In the genomic region with DNA sequence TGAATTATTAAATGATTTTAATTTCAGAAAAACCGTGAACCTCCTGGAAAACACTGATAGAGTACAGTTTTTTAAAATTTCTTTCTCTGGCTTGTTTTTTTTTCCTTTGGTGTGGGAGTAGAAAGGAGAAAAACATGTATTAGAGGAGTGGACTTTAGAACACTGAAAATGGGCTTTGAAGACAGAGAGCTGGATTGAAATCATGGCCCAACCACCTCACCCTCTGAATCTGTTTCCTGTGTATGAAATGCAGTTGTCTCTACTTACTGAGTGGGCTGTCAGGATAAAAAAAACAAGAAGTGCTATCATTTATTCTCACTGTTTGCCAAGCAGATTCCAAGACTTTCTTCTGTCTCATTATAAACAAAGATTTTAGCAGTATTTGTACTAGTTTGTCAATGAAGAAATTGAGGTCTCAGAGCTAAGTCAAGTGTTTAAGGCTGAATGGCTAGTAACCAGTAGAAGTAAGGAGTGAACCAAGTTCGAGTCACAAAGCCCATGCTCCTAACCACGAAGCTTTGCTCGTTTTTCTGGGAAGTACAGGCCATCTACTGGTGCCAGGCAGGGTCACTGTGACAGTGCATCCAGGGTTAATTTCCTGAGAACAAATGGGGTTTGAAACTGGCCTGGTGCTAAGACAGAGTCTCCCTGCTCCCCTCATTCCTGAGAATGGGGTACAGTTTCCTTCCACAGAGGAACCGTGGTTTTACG, we compare ENCODE assay signal across 14 cellular contexts.
DNase-seq lines count a peak whose midpoint lies in the region; ATAC-seq and TF ChIP-seq lines count a peak whose summit lies in the region.
"Had no signal": no experiment of that assay in that cellular context is flagged by ENCODE, and none has a peak within 500 bp of the region (broad histone marks: within the 10 kb centered on the region; RNA-seq: fewer than 3 reads in every experiment).

No MANE protein-coding gene starts in this region.

- H3K9ac ChIP-seq in DND-41 (ENCODE audit: low read depth, low read length) = no peak overlapping the region

- intact Hi-C loops in activated B cell treated with CpG ODN at 0.5 μM for 24 hours (cut with micrococcal nuclease) = no loop called here
- intact Hi-C loops in spleen (cut with DNase I; ENCODE audit: low total_unique reads) = no loop called here

- H3K4me1 ChIP-seq in DND-41 (ENCODE audit: insufficient read depth, low read length) (no peaks in the 10 kb centered on the region), spleen (peaks cover 17 to 85% (median 56%) of the 10 kb centered on the region in 6 donors)

- H3K4me3 ChIP-seq in DND-41 (ENCODE audit: low read depth in 1 of 2, low read length in 2 of 2) (no peak overlapping the region), spleen (no peak overlapping the region)
- H3K4me3 ChIP-seq: SJSA1 had no signal

- TF ChIP-seq POLR2A in spleen (IDR thresholded peaks at IDR 0.05) = no peak

- H3K4me3 Mint-ChIP-seq in IgD-negative memory B cell (peak overlapping the region in 2 of 4 donors; percentile 24 to 33), activated B cell treated with CpG ODN at 0.5 μM for 24 hours (peak overlapping the region; percentile 12)
- H3K4me3 Mint-ChIP-seq: activated CD4-positive, alpha-beta T cell treated with anti-CD3 and anti-CD28 coated beads, Interleukin-2, amount 10 ng/mL, durations not matched to agents 7 days and 5 days had no signal

- no peak overlapping the region for H3K4me2 ChIP-seq in DND-41 (ENCODE audit: insufficient read depth, low read length)

- H3K36me3 ChIP-seq in DND-41 (ENCODE audit: insufficient read depth, low read length) (peaks cover 5% of the 10 kb centered on the region; the same call in 1 of the 2 replicates), spleen (peaks cover 0 to 10% (median 0%) of the 10 kb centered on the region in 6 donors)
- H3K36me3 ChIP-seq: SJSA1 had no signal

- no peaks in the 10 kb centered on the region for H3K27me3 ChIP-seq in DND-41 (ENCODE audit: insufficient read depth, low read length, poor library complexity)
- no peaks in the 10 kb centered on the region for H3K27me3 ChIP-seq in spleen (replicated peaks in 1 of 7)
- H3K27me3 ChIP-seq: SJSA1 had no signal

- H3K4me1 Mint-ChIP-seq in IgD-negative memory B cell = peaks cover 47 to 66% (median 56%) of the 10 kb centered on the region in 3 donors
- peaks cover 77% of the 10 kb centered on the region for H3K4me1 Mint-ChIP-seq in activated B cell treated with CpG ODN at 0.5 μM for 24 hours

- POLR2A ChIA-PET in activated B cell treated with CpG ODN at 0.5 μM for 24 hours (lab: Charles Lee) (no interaction called here), HEK293T (lab: Yijun Ruan, JAX) (no interaction called here)

- H3K27ac Mint-ChIP-seq in IgD-negative memory B cell (peak overlapping the region in 2 of 3 donors; percentile 41 to 72), activated B cell treated with CpG ODN at 0.5 μM for 24 hours (peak overlapping the region; percentile 9)
- H3K27ac Mint-ChIP-seq: activated CD4-positive, alpha-beta T cell treated with anti-CD3 and anti-CD28 coated beads, Interleukin-2, amount 10 ng/mL, durations not matched to agents 7 days and 5 days had no signal

- no peak overlapping the region for H2AFZ ChIP-seq in DND-41 (ENCODE audit: low read depth, low read length)

- H3K9me3 Mint-ChIP-seq in IgD-negative memory B cell (no peaks in the 10 kb centered on the region), activated B cell treated with CpG ODN at 0.5 μM for 24 hours (no peaks in the 10 kb centered on the region)
- H3K9me3 Mint-ChIP-seq: activated CD4-positive, alpha-beta T cell treated with anti-CD3 and anti-CD28 coated beads, Interleukin-2, amount 10 ng/mL, durations not matched to agents 7 days and 5 days had no signal

- peaks cover 40% of the 10 kb centered on the region; the same call in 1 of the 2 replicates for H4K20me1 ChIP-seq in DND-41 (ENCODE audit: insufficient read depth, low read length)

- ATAC-seq in DND-41 (ENCODE audit: insufficient read depth, low read depth) (peak; percentile 63; the same call in 2 of the 3 replicates), activated B cell treated with CpG ODN at 0.5 μM for 24 hours (ENCODE audit: low read depth) (no peak), GM19023 (IDR thresholded peaks at IDR 0.05; ENCODE audit: unreplicated experiment) (no peak)

- H3K36me3 Mint-ChIP-seq in IgD-negative memory B cell = peaks cover 3% of the 10 kb centered on the region
- H3K36me3 Mint-ChIP-seq in activated B cell treated with CpG ODN at 0.5 μM for 24 hours (ENCODE audit: low read depth) = peaks cover 23% of the 10 kb centered on the region

- H3K27ac ChIP-seq in DND-41 (ENCODE audit: low read length) (no peak overlapping the region), spleen (peak overlapping the region in 2 of 8 donors; percentile 2 to 5)
- H3K27ac ChIP-seq: C4-2B, SJSA1 had no signal

- H3K9me3 ChIP-seq in DND-41 (ENCODE audit: insufficient read depth, low read length, severe bottlenecking) (no peaks in the 10 kb centered on the region), spleen (no peaks in the 10 kb centered on the region)
- H3K9me3 ChIP-seq: SJSA1 had no signal

- CTCF ChIA-PET in activated B cell treated with CpG ODN at 0.5 μM for 24 hours (lab: Charles Lee) (no interaction called here), HEK293T (lab: Yijun Ruan, JAX) (no interaction called here)

- TF ChIP-seq CTCF in DND-41 (IDR thresholded peaks at IDR 0.05; ENCODE audit: borderline replicate concordance, extremely low read depth, low read length, poor library complexity, severe bottlenecking) = no peak
- TF ChIP-seq CTCF in activated B cell treated with CpG ODN at 0.5 μM for 24 hours (IDR thresholded peaks at IDR 0.05) = no peak
- TF ChIP-seq CTCF in spleen (IDR thresholded peaks at IDR 0.05 in 8 of 11, conservative IDR thresholded peaks at IDR 0.05 in 3 of 11) = no peak

- DNase-seq in DND-41 (no peak), activated B cell treated with CpG ODN at 0.5 μM for 24 hours (no peak), lung microvascular endothelial cell (ENCODE audit: low read depth in 2 of 2) (peak; percentile 42 to 49), spleen (no peak), DMS79 (lab: John Stamatoyannopoulos, UW) (no peak), HEK293T (ENCODE audit: extremely low spot score) (no peak)
- DNase-seq: activated CD4-positive, alpha-beta T cell treated with anti-CD3 and anti-CD28 coated beads, Interleukin-2, amount 10 ng/mL, durations not matched to agents 7 days and 5 days; activated naive CD4-positive, alpha-beta T cell; cerebellar nuclear complex; NCI-H1436 treated with DMSO at 0.1 percent for 48 hours had no signal

- H3K27me3 Mint-ChIP-seq in IgD-negative memory B cell = no peaks in the 10 kb centered on the region
- no peaks in the 10 kb centered on the region for H3K27me3 Mint-ChIP-seq in activated B cell treated with CpG ODN at 0.5 μM for 24 hours
- H3K27me3 Mint-ChIP-seq: activated CD4-positive, alpha-beta T cell treated with anti-CD3 and anti-CD28 coated beads, Interleukin-2, amount 10 ng/mL, durations not matched to agents 7 days and 5 days had no signal

- H3K79me2 ChIP-seq in DND-41 (ENCODE audit: insufficient read depth, low read length) = peaks cover 69% of the 10 kb centered on the region

- WGBS in spleen, 5 donors = 36 to 64% (median 45%) methylated on average over 6 of the region's 6 CpGs

TF ChIP-seq in HEK293T, 16 proteins besides CTCF, POLR2A, EP300 and RAD21:
- no peak for TF ChIP-seq ARNT (IDR thresholded peaks at IDR 0.05)
- TF ChIP-seq ZNF384 (IDR thresholded peaks at IDR 0.05) = no peak
- no peak for TF ChIP-seq ELF4 (IDR thresholded peaks at IDR 0.05)
- TF ChIP-seq FOXK2 (IDR thresholded peaks at IDR 0.05) = no peak
- no peak for TF ChIP-seq HDGF (IDR thresholded peaks at IDR 0.05; ENCODE audit: borderline replicate concordance)
- no peak for TF ChIP-seq BHLHE40 (IDR thresholded peaks at IDR 0.05; ENCODE audit: borderline replicate concordance)
- TF ChIP-seq SUZ12 (IDR thresholded peaks at IDR 0.05) = no peak
- TF ChIP-seq LEF1 (IDR thresholded peaks at IDR 0.05; ENCODE audit: borderline replicate concordance) = no peak
- TF ChIP-seq L3MBTL2 (conservative IDR thresholded peaks at IDR 0.05) = no peak
- TF ChIP-seq TARDBP (IDR thresholded peaks at IDR 0.05) = no peak
- no peak for TF ChIP-seq FOXM1 (IDR thresholded peaks at IDR 0.05; ENCODE audit: borderline replicate concordance)
- TF ChIP-seq FOXA1 (IDR thresholded peaks at IDR 0.05) = no peak
- TF ChIP-seq CTBP1 (IDR thresholded peaks at IDR 0.05; ENCODE audit: borderline replicate concordance) = no peak
- TF ChIP-seq NFRKB (IDR thresholded peaks at IDR 0.05) = no peak
- TF ChIP-seq, protein P1, sequence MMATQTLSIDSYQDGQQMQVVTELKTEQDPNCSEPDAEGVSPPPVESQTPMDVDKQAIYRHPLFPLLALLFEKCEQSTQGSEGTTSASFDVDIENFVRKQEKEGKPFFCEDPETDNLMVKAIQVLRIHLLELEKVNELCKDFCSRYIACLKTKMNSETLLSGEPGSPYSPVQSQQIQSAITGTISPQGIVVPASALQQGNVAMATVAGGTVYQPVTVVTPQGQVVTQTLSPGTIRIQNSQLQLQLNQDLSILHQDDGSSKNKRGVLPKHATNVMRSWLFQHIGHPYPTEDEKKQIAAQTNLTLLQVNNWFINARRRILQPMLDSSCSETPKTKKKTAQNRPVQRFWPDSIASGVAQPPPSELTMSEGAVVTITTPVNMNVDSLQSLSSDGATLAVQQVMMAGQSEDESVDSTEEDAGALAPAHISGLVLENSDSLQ (IDR thresholded peaks at IDR 0.05) = no peak
- TF ChIP-seq SP1 (IDR thresholded peaks at IDR 0.05) = no peak

Comparison
In these comparisons a context has a peak if more than half of its experiments do, and no peak if none do; other contexts are left out.
1. DNase-seq: peak in lung microvascular endothelial cell (2 of 2); none in DND-41 (single experiment), activated B cell treated with CpG ODN at 0.5 μM for 24 hours (single experiment), spleen (single experiment), DMS79 (single experiment) and HEK293T (single experiment).